9 cellular contexts compared by ENCODE assay signal in the genomic region with DNA sequence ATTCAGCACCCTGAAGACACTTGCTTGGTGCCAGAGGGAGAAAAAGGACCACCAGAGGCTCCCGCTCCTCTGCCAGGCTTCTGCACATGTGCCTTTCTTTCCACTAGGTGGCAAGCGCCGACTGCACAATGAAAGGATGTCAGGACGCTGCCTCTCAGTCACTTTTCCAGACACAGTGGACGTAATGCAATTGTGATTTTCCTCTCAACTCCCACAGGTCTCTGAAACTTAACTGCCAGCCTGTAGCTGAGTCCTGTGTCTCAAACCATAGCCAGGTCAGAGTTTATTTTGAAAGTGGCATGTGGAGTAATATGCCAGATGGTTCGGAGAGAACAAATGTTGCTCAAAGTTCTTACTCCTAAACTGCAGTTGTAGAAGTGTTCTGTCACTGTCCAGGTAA.
DNase-seq lines count a peak whose midpoint lies in the region; ATAC-seq and TF ChIP-seq lines count a peak whose summit lies in the region.
"Had no signal": no experiment of that assay in that cellular context is flagged by ENCODE, and none has a peak within 500 bp of the region (broad histone marks: within the 10 kb centered on the region; RNA-seq: fewer than 3 reads in every experiment).

No MANE protein-coding gene starts in this region.

- H3K36me3 ChIP-seq in brain microvascular endothelial cell (replicated peaks): no peaks in the 10 kb centered on the region

- ATAC-seq in HG03442 (IDR thresholded peaks at IDR 0.05; ENCODE audit: unreplicated experiment): no peak

- DNase-seq in NCI-H146 (lab: John Stamatoyannopoulos, UW) (peak; percentile 2), NCI-H146 treated with DMSO at 0.1 percent for 48 hours (lab: John Stamatoyannopoulos, UW; ENCODE audit: unreplicated experiment) (no peak), NCI-H2227 (lab: John Stamatoyannopoulos, UW; ENCODE audit: unreplicated experiment) (peak; percentile 81), brain microvascular endothelial cell (peak; percentile 80), iPS-NIHi11 (ENCODE audit: low spot score) (peak; percentile 79), substantia nigra (lab: John Stamatoyannopoulos, UW) (peak in 40 of 49 donors; percentile 8 to 70 (median 39))
- no peak for DNase-seq in activated CD4-positive, CD25-positive, alpha-beta regulatory T cell (lab: John Stamatoyannopoulos, UW)
- DNase-seq: CD4-positive, CD25-positive, alpha-beta regulatory T cell had no signal

- peak; percentile 97 for TF ChIP-seq CTCF in brain microvascular endothelial cell (IDR thresholded peaks at IDR 0.05; ENCODE audit: low read depth, low read length, missing control alignments)

- H3K4me3 ChIP-seq in brain microvascular endothelial cell (ENCODE audit: low read depth, low read length): no peak overlapping the region

- in situ Hi-C loops in brain microvascular endothelial cell (cut with HindIII; ENCODE audit: low pct_ligation_motif_present, low sequenced_read_pairs): no loop called here

- H3K27ac ChIP-seq in brain microvascular endothelial cell: no peak overlapping the region
- no peak overlapping the region for H3K27ac ChIP-seq in substantia nigra (ENCODE audit: low read depth, low read length, poor library complexity, severe bottlenecking)

- no peaks in the 10 kb centered on the region for H3K27me3 ChIP-seq in brain microvascular endothelial cell (replicated peaks)

Comparison
In these comparisons a context has a peak if more than half of its experiments do, and no peak if none do; other contexts are left out.
1. DNase-seq: peak in NCI-H146 (single experiment), NCI-H2227 (single experiment), brain microvascular endothelial cell (single experiment), iPS-NIHi11 (single experiment) and substantia nigra (40 of 49); none in NCI-H146 treated with DMSO at 0.1 percent for 48 hours (single experiment) and activated CD4-positive, CD25-positive, alpha-beta regulatory T cell (0 of 4).